In the genomic region with DNA sequence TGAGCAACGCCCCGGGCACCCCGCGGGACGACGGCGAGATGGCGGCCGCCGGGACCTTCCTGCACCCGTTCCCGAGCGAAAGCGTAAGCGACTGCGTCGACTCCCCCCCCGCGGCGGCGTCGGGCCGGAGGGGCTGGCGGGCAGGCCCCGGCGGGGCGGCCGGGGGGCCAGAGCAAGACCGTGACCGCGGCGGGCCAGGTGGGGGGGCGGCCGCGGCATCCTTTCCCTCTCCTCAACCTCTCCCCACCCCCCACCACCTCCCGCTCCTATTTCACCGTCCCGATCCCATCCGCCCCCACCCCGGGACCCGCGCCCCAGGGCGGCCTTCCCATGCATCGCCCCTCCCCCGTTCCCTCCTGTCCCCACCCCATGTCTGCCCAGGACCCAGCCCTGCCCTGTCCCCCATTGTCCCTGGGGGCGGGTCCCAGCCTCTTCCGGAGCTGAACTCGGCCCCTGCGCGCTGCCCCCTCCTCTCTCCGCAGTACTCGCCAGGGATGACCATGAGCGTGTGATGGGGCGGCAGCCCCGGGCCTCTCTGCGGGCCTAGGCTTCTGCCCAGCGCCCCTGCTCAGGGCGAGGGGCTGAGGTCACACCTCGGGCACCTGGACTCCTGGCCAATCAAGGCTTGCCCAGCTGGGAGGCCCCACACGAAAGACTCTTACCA, we compare ENCODE assay signal across 10 cellular contexts. TPM values are rescaled to one million over a fixed set of nuclear protein-coding genes. Genes with fewer than 3 reads are reported as not detected.
DNase-seq lines count a peak whose midpoint lies in the region; ATAC-seq and TF ChIP-seq lines count a peak whose summit lies in the region.
"Had no signal": no experiment of that assay in that cellular context is flagged by ENCODE, and none has a peak within 500 bp of the region (broad histone marks: within the 10 kb centered on the region; RNA-seq: fewer than 3 reads in every experiment).

No MANE protein-coding gene starts in this region.

- DNase-seq in RWPE2 (ENCODE audit: low spot score): no peak
- no peak for DNase-seq in esophagus muscularis mucosa (ENCODE audit: extremely low spot score)
- DNase-seq in prostate gland (ENCODE audit: low spot score): no peak
- DNase-seq in NCI-H2196 (lab: John Stamatoyannopoulos, UW; ENCODE audit: unreplicated experiment): no peak
- DNase-seq in NAMALWA (ENCODE audit: low spot score): no peak
- DNase-seq in H4 (ENCODE audit: low spot score): no peak
- no peak for DNase-seq in ACHN

- H3K4me3 ChIP-seq in RWPE2 (ENCODE audit: severe bottlenecking): peak overlapping the region; percentile 21
- peak overlapping the region; percentile 56 to 65 (median 62) for H3K4me3 ChIP-seq in esophagus muscularis mucosa
- H3K4me3 ChIP-seq in prostate gland: peak overlapping the region; percentile 43 to 47

- TF ChIP-seq POLR2A in esophagus muscularis mucosa (IDR thresholded peaks at IDR 0.05; ENCODE audit: low read depth) (no peak), prostate gland (IDR thresholded peaks at IDR 0.05) (no peak)

- no peak for TF ChIP-seq CTCF in RWPE2 (IDR thresholded peaks at IDR 0.05; ENCODE audit: poor library complexity, severe bottlenecking)
- no peak for TF ChIP-seq CTCF in esophagus muscularis mucosa (IDR thresholded peaks at IDR 0.05)
- no peak for TF ChIP-seq CTCF in prostate gland (IDR thresholded peaks at IDR 0.05)

- intact Hi-C loops in esophagus muscularis mucosa (cut with DNase I): no loop called here
- intact Hi-C loops in prostate gland (cut with DNase I): no loop called here

- no peak for TF ChIP-seq EP300 in esophagus muscularis mucosa (IDR thresholded peaks at IDR 0.05)

- H3K36me3 ChIP-seq in ES-I3 (ENCODE audit: insufficient read depth, low read length) (no peaks in the 10 kb centered on the region), RWPE2 (ENCODE audit: low read depth) (no peaks in the 10 kb centered on the region), esophagus muscularis mucosa (peaks cover 0 to 25% (median 20%) of the 10 kb centered on the region in 4 donors), prostate gland (no peaks in the 10 kb centered on the region)

- 8% methylated on average over 11 of the region's 60 CpGs for WGBS in esophagus muscularis mucosa
- WGBS in prostate gland: 10% methylated on average over 21 of the region's 60 CpGs

- in situ Hi-C loops in ACHN (cut with HindIII; ENCODE audit: low pct_ligation_motif_present, low pct_unique_long_range_greater_than_20kb, low sequenced_read_pairs): no loop called here

- H3K9ac ChIP-seq in ES-I3 (ENCODE audit: low read depth, low read length): peak overlapping the region; percentile 16; the same call in 1 of the 2 replicates

- no peaks in the 10 kb centered on the region for H3K27me3 ChIP-seq in RWPE2 (ENCODE audit: insufficient read depth, poor library complexity, severe bottlenecking)
- no peaks in the 10 kb centered on the region for H3K27me3 ChIP-seq in esophagus muscularis mucosa
- H3K27me3 ChIP-seq in prostate gland (replicated peaks; ENCODE audit: insufficient read depth): no peaks in the 10 kb centered on the region

- no peaks in the 10 kb centered on the region for H3K9me3 ChIP-seq in ES-I3 (ENCODE audit: control insufficient read depth, insufficient read depth, low read length)
- no peaks in the 10 kb centered on the region for H3K9me3 ChIP-seq in RWPE2 (ENCODE audit: severe bottlenecking)
- H3K9me3 ChIP-seq in esophagus muscularis mucosa: no peaks in the 10 kb centered on the region
- H3K9me3 ChIP-seq in prostate gland: no peaks in the 10 kb centered on the region

- no peak for ATAC-seq in RWPE2 (ENCODE audit: low read depth)
- ATAC-seq: sciatic nerve had no signal

- H3K27ac ChIP-seq in RWPE2 (ENCODE audit: poor library complexity, severe bottlenecking) (no peak overlapping the region), esophagus muscularis mucosa (replicated peaks in 1 of 4) (peak overlapping the region; percentile 68 to 79 (median 72)), prostate gland (peak overlapping the region; percentile 71 to 73)

- H3K4me1 ChIP-seq in ES-I3 (ENCODE audit: insufficient read depth, low read length): peaks cover 27% of the 10 kb centered on the region; the same call in 1 of the 2 replicates
- H3K4me1 ChIP-seq in RWPE2 (ENCODE audit: insufficient read depth, poor library complexity, severe bottlenecking): peaks cover 7% of the 10 kb centered on the region
- peaks cover 43 to 86% (median 67%) of the 10 kb centered on the region in 4 donors for H3K4me1 ChIP-seq in esophagus muscularis mucosa
- peaks cover 2% of the 10 kb centered on the region for H3K4me1 ChIP-seq in prostate gland (replicated peaks)

RNA-seq across cellular contexts. Expression of a gene that starts 4.1 kb away (rescaled TPM):
- 10 to 100 TPM; 15.8 to 38.9 (median 26.2) TPM for total RNA-seq in esophagus muscularis mucosa
- 100 to 1,000 TPM in 1 of 2 donors, 10 to 100 TPM in 1; 71.6 to 690 TPM for total RNA-seq in prostate gland
- 0.33 and 0.45 TPM in 2 replicates for total RNA-seq in H4 (2014; rRNA removed; shearing (Covaris generic))

RNA-seq across cellular contexts. Expression of a gene that starts 14.7 kb away (rescaled TPM):
- total RNA-seq in esophagus muscularis mucosa: 100 to 1,000 TPM in 1 of 4 donors, 10 to 100 TPM in 3; 53.2 to 109 (median 77.8) TPM
- 100 to 1,000 TPM in 1 of 2 donors, 10 to 100 TPM in 1; 71.5 to 120 TPM for total RNA-seq in prostate gland
- 44.6 and 60.9 TPM in 2 replicates for total RNA-seq in H4 (2014; rRNA removed; shearing (Covaris generic))

RNA-seq across cellular contexts. Expression of a gene that starts 36.4 kb away (rescaled TPM):
- total RNA-seq in esophagus muscularis mucosa (10 to 100 TPM in 1 of 4 donors, 1 to 10 TPM in 3; 5.8 to 20.4 (median 7.0) TPM), prostate gland (1 to 10 TPM; 1.6 to 5.5 TPM)
- total RNA-seq in H4 (2014; rRNA removed; shearing (Covaris generic)): 0.06 and 0.35 TPM in 2 replicates
- total RNA-seq: dermis blood vessel endothelial cell had no signal

RNA-seq across cellular contexts. Expression of a gene that starts 47.9 kb away (rescaled TPM):
- total RNA-seq in esophagus muscularis mucosa (1 to 10 TPM; 1.6 to 5.6 (median 3.8) TPM), prostate gland (100 to 1,000 TPM in 1 of 2 donors, 10 to 100 TPM in 1; 49.6 to 136 TPM)
- 376 and 378 TPM in 2 replicates for total RNA-seq in H4 (2014; rRNA removed; shearing (Covaris generic))

Comparison
In these comparisons a context has a peak if more than half of its experiments do, and no peak if none do; other contexts are left out.
1. RNA of a gene that starts 4.1 kb away (total RNA-seq): 71.6 to 690 TPM in prostate gland and 15.8 to 38.9 TPM in esophagus muscularis mucosa; 0.33 to 0.45 TPM in H4; every median in the first group is over 10 times any median in the second.
2. Peak in every context shown above with its lines, with median percentiles within 50 percentile points of each other: H3K4me3 ChIP-seq.